In genomic region chr2:176677746-176678145, GRCh38 we compare ENCODE assay signal across 21 cellular contexts.
"Had no signal": no experiment of that assay in that cellular context is flagged by ENCODE, and none has a peak within 500 bp of the region (broad histone marks: within the 10 kb centered on the region; RNA-seq: fewer than 3 reads in every experiment).

No MANE protein-coding gene starts in this region.

- FAIRE-seq: K562 had no signal

- ATAC-seq: K562, Panc1, PC-3, Right ventricle myocardium inferior had no signal

- DNase-seq: NCI-H1092, NCI-H1105 treated with DMSO at 0.1 percent for 48 hours, NCI-H1417 treated with DMSO at 0.1 percent for 48 hours, NCI-H146, NCI-H1694 treated with DMSO at 0.1 percent for 48 hours, NCI-H2081, NCI-H2107, NCI-H226, NCI-H446, NCI-H510A, NCI-H524 treated with DMSO at 0.1 percent for 48 hours, NCI-H69, NCI-H774, PC-3, SHP77 treated with DMSO at 0.1 percent for 48 hours, SJCRH30, SK-N-SH, T-helper 1 cell had no signal
